Comparison of ENCODE assay signal across 23 cellular contexts in genomic region chr3:17737591-17737990, GRCh38. TPM values are rescaled to one million over a fixed set of nuclear protein-coding genes. Genes with fewer than 3 reads are reported as not detected.
A peak's percentile ranks its signal among the peaks of the same experiment; 100 is the strongest.
DNase-seq lines count a peak whose midpoint lies in the region; ATAC-seq and TF ChIP-seq lines count a peak whose summit lies in the region.
"Had no signal": no experiment of that assay in that cellular context is flagged by ENCODE, and none has a peak within 500 bp of the region (broad histone marks: within the 10 kb centered on the region; RNA-seq: fewer than 3 reads in every experiment).

No MANE protein-coding gene starts in this region.

- H3F3A ChIP-seq in SU-DHL-6 (ENCODE audit: insufficient read depth), result peaks cover 38% of the 10 kb centered on the region

- CTCF ChIA-PET in HEK293 (lab: Yijun Ruan, JAX), result no interaction called here

- TF ChIP-seq POLR2A in thyroid gland (IDR thresholded peaks at IDR 0.05), result no peak

- no peak overlapping the region for H3K4me3 Mint-ChIP-seq in neural crest cell
- H3K4me3 Mint-ChIP-seq: CD8-positive, alpha-beta T cell; HFFc6 had no signal

- peaks cover 96% of the 10 kb centered on the region for H3K79me2 ChIP-seq in DND-41 (ENCODE audit: insufficient read depth, low read length)
- peaks cover 88% of the 10 kb centered on the region for H3K79me2 ChIP-seq in SU-DHL-6 (ENCODE audit: insufficient read depth, low read length)

- intact Hi-C loops in thyroid gland (cut with DNase I) (no loop called here), heart right ventricle (cut with DNase I) (no loop called here)

- peaks cover 40% of the 10 kb centered on the region for H3K4me1 Mint-ChIP-seq in neural crest cell

- H3K9ac ChIP-seq in DND-41 (ENCODE audit: low read depth, low read length) (no peak overlapping the region), SU-DHL-6 (ENCODE audit: low read length) (peak overlapping the region; percentile 78; the same call in 1 of the 2 replicates)
- H3K9ac ChIP-seq: BLaER1 treated with 17β-estradiol and CSF1 and Interleukin-3, amounts not matched to agents 10 nM and 100 nM had no signal

- H3K27me3 ChIP-seq in DND-41 (ENCODE audit: insufficient read depth, low read length, poor library complexity) (no peaks in the 10 kb centered on the region), SU-DHL-6 (ENCODE audit: low read length) (no peaks in the 10 kb centered on the region), thyroid gland (no peaks in the 10 kb centered on the region), heart right ventricle (no peaks in the 10 kb centered on the region)
- H3K27me3 ChIP-seq: BLaER1 treated with 17β-estradiol and CSF1 and Interleukin-3, amounts not matched to agents 10 nM and 100 nM had no signal

- H4K20me1 ChIP-seq in DND-41 (ENCODE audit: insufficient read depth, low read length) (no peaks in the 10 kb centered on the region), SU-DHL-6 (ENCODE audit: low read depth, low read length) (no peaks in the 10 kb centered on the region)

- H3K4me1 ChIP-seq in DND-41 (ENCODE audit: insufficient read depth, low read length), result peaks cover 41% of the 10 kb centered on the region
- H3K4me1 ChIP-seq in HEK293 (ENCODE audit: control insufficient read depth, insufficient read depth, low read length), result peaks cover 12% of the 10 kb centered on the region; the same call in 1 of the 2 replicates
- H3K4me1 ChIP-seq in thyroid gland, result peaks cover 17 to 25% of the 10 kb centered on the region in 2 donors
- H3K4me1 ChIP-seq in heart right ventricle, result peaks cover 3 to 56% (median 28%) of the 10 kb centered on the region in 9 donors

- no peaks in the 10 kb centered on the region for H3K27me3 Mint-ChIP-seq in neural crest cell (ENCODE audit: low read depth)

- H3K9me3 ChIP-seq in DND-41 (ENCODE audit: insufficient read depth, low read length, severe bottlenecking) (no peaks in the 10 kb centered on the region), HEK293 (ENCODE audit: control insufficient read depth, insufficient read depth, low read depth, low read length) (no peaks in the 10 kb centered on the region), SU-DHL-6 (ENCODE audit: insufficient read depth, low read length) (no peaks in the 10 kb centered on the region), thyroid gland (no peaks in the 10 kb centered on the region), heart right ventricle (no peaks in the 10 kb centered on the region)

- POLR2A ChIA-PET in HEK293 (lab: Yijun Ruan, JAX), result no interaction called here

- H3K9me2 ChIP-seq in SU-DHL-6 (replicated peaks; ENCODE audit: insufficient read depth, low read length), result no peaks in the 10 kb centered on the region

- peaks cover 3% of the 10 kb centered on the region for H3K9me3 Mint-ChIP-seq in neural crest cell
- H3K9me3 Mint-ChIP-seq: CD8-positive, alpha-beta T cell; HFFc6 had no signal

- H3K27ac Mint-ChIP-seq in neural crest cell (ENCODE audit: unreplicated experiment), result peak overlapping the region; percentile 24
- H3K27ac Mint-ChIP-seq: CD8-positive, alpha-beta T cell; HFFc6 had no signal

- H3K4me2 ChIP-seq in DND-41 (ENCODE audit: insufficient read depth, low read length), result 0 out of 2 replicates have a peak overlapping the region, but pooled peaks have one; percentile 52
- H3K4me2 ChIP-seq in SU-DHL-6 (ENCODE audit: low read depth, low read length, poor library complexity, severe bottlenecking), result peak overlapping the region; percentile 95
- H3K4me2 ChIP-seq: BLaER1 treated with 17β-estradiol and CSF1 and Interleukin-3, amounts not matched to agents 10 nM and 100 nM; PC-9 had no signal

- H3K27ac ChIP-seq in DND-41 (ENCODE audit: low read length), result no peak overlapping the region
- no peak overlapping the region for H3K27ac ChIP-seq in HEK293 (ENCODE audit: extremely low read depth, low read depth, low read length)
- peak overlapping the region; percentile 24 for H3K27ac ChIP-seq in SU-DHL-6 (ENCODE audit: low read depth, low read length)
- no peak overlapping the region for H3K27ac ChIP-seq in thyroid gland
- H3K27ac ChIP-seq in heart right ventricle, result no peak overlapping the region
- H3K27ac ChIP-seq: BLaER1 treated with 17β-estradiol and CSF1 and Interleukin-3, amounts not matched to agents 10 nM and 100 nM; PC-9 had no signal

- H3K4me3 ChIP-seq in DND-41 (ENCODE audit: low read depth in 1 of 2, low read length in 2 of 2), result no peak overlapping the region
- H3K4me3 ChIP-seq in HEK293 (ENCODE audit: low read depth, low read length), result no peak overlapping the region
- no peak overlapping the region for H3K4me3 ChIP-seq in SU-DHL-6 (ENCODE audit: insufficient read depth, low read length, poor library complexity, severe bottlenecking)
- no peak overlapping the region for H3K4me3 ChIP-seq in thyroid gland (replicated peaks in 1 of 3)
- H3K4me3 ChIP-seq in heart right ventricle, result no peak overlapping the region
- H3K4me3 ChIP-seq: BLaER1 treated with 17β-estradiol and CSF1 and Interleukin-3, amounts not matched to agents 10 nM and 100 nM; PC-9 had no signal

- TF ChIP-seq CTCF in DND-41 (IDR thresholded peaks at IDR 0.05; ENCODE audit: borderline replicate concordance, extremely low read depth, low read length, poor library complexity, severe bottlenecking), result no peak
- no peak for TF ChIP-seq CTCF in HEK293 (tag by site-specific recombination; IDR thresholded peaks at IDR 0.05)
- no peak for TF ChIP-seq CTCF in SU-DHL-6 (IDR thresholded peaks at IDR 0.05; ENCODE audit: insufficient read depth, low read length, poor library complexity, severe bottlenecking)
- TF ChIP-seq CTCF in neural crest cell (conservative IDR thresholded peaks at IDR 0.05), result no peak
- TF ChIP-seq CTCF in thyroid gland (IDR thresholded peaks at IDR 0.05), result no peak
- no peak for TF ChIP-seq CTCF in heart right ventricle (IDR thresholded peaks at IDR 0.05)

- peaks cover 9% of the 10 kb centered on the region for H3K36me3 Mint-ChIP-seq in neural crest cell (ENCODE audit: low read depth)

- H2AFZ ChIP-seq in DND-41 (ENCODE audit: low read depth, low read length) (no peak overlapping the region), SU-DHL-6 (ENCODE audit: low read depth, low read length, severe bottlenecking) (no peak overlapping the region)
- H2AFZ ChIP-seq: PC-9 had no signal

- peaks cover 21% of the 10 kb centered on the region for H3K36me3 ChIP-seq in DND-41 (ENCODE audit: insufficient read depth, low read length)
- no peaks in the 10 kb centered on the region; a peak in 1 of 3 replicates for H3K36me3 ChIP-seq in HEK293 (ENCODE audit: control insufficient read depth in 2 of 2, insufficient read depth in 1 of 2, low read length in 2 of 2)
- H3K36me3 ChIP-seq in SU-DHL-6 (ENCODE audit: low read length), result 0 out of 2 replicates have a peak, but pooled peaks cover 3% of the 10 kb centered on the region
- no peaks in the 10 kb centered on the region for H3K36me3 ChIP-seq in thyroid gland
- peaks cover 0 to 5% (median 0%) of the 10 kb centered on the region in 9 donors for H3K36me3 ChIP-seq in heart right ventricle

- no peak for ATAC-seq in DND-41 (ENCODE audit: insufficient read depth, low read depth)
- ATAC-seq in heart right ventricle, result no peak
- ATAC-seq: CD8-positive, alpha-beta T cell had no signal

- DNase-seq in DND-41 (no peak), neural crest cell (ENCODE audit: low read depth, low spot score) (no peak), NCI-H69 (lab: John Stamatoyannopoulos, UW) (no peak), thyroid gland (no peak), heart right ventricle (no peak)
- DNase-seq: ACHN; CD8-positive, alpha-beta T cell; DMS153; GDM1; H7; HFFc6; KBM-7; NCI-H1092 treated with DMSO at 0.1 percent for 48 hours; NCI-H2029 treated with DMSO at 0.1 percent for 48 hours; NCI-H2171; NCI-H524 treated with DMSO at 0.1 percent for 48 hours; PC-9; RPMI8226; SHP77; SW 1271 had no signal

TF ChIP-seq in HEK293, 187 proteins besides CTCF, POLR2A, EP300 and RAD21 (continues in another document):
- TF ChIP-seq, protein P1, sequence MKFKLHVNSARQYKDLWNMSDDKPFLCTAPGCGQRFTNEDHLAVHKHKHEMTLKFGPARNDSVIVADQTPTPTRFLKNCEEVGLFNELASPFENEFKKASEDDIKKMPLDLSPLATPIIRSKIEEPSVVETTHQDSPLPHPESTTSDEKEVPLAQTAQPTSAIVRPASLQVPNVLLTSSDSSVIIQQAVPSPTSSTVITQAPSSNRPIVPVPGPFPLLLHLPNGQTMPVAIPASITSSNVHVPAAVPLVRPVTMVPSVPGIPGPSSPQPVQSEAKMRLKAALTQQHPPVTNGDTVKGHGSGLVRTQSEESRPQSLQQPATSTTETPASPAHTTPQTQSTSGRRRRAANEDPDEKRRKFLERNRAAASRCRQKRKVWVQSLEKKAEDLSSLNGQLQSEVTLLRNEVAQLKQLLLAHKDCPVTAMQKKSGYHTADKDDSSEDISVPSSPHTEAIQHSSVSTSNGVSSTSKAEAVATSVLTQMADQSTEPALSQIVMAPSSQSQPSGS (tag by site-specific recombination; IDR thresholded peaks at IDR 0.05; ENCODE audit: low read depth), result peak; percentile 68
- TF ChIP-seq ZNF132 (tag by site-specific recombination; IDR thresholded peaks at IDR 0.05; ENCODE audit: borderline replicate concordance) (no peak), ZBTB21 (tag by site-specific recombination; IDR thresholded peaks at IDR 0.05) (no peak), ZNF549 (tag by site-specific recombination; IDR thresholded peaks at IDR 0.05) (no peak)
- TF ChIP-seq, protein P2, sequence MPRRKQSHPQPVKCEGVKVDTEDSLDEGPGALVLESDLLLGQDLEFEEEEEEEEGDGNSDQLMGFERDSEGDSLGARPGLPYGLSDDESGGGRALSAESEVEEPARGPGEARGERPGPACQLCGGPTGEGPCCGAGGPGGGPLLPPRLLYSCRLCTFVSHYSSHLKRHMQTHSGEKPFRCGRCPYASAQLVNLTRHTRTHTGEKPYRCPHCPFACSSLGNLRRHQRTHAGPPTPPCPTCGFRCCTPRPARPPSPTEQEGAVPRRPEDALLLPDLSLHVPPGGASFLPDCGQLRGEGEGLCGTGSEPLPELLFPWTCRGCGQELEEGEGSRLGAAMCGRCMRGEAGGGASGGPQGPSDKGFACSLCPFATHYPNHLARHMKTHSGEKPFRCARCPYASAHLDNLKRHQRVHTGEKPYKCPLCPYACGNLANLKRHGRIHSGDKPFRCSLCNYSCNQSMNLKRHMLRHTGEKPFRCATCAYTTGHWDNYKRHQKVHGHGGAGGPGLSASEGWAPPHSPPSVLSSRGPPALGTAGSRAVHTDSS (tag by site-specific recombination; IDR thresholded peaks at IDR 0.05), result peak; percentile 35; the same call in 1 of the 2 replicates

RNA-seq across cellular contexts. Expression of gene TBC1D5, which starts 4.8 kb away (rescaled TPM):
- total RNA-seq in neural crest cell, result 51.2 and 52.6 TPM in 2 replicates
- 100 to 1,000 TPM; 115 to 141 (median 133) TPM for total RNA-seq in thyroid gland
- 10 to 100 TPM; 22.8 to 35.6 (median 31.0) TPM for total RNA-seq in heart right ventricle
- polyA plus RNA-seq in heart right ventricle, result 1 to 10 TPM; 6.7 TPM
